In the genomic region with DNA sequence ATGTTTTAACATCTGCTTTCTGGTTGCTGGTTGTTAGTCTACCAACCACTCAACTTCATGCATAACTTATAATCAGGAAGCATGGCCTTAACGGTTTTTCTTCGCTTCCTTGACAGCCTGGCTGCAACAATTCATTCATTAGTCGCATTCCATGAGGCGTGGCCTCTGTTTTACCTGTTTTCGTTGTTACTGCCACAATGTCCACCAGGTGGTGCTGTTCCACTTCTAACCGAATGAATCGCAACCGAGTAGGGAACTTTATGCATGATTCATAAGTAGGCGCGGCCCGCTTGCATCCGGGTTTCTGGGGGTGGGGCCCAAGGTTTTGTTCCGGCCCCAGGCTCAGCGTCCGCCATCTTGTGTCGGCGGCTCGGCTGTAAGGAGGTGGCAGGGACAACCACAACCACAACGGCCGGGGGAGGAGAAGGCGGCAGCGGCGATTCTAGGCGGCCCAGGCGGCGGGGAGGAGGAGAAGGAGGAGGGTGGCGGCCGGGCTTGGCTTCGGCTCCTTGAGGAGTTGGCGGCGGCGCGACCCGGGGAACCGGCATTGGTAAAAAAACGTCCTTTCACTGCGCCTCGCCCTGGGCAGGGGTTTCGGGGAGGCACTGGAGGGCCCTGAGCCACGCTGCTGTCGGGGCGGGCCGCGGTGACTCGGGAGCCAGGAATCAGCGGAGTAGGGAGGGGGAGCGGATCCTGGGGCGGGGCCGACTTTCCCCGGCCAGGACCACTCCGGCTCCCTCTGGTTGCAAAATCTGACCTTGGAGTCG, we compare ENCODE assay signal across 8 cellular contexts. TPM values are rescaled to one million over a fixed set of nuclear protein-coding genes. Genes with fewer than 3 reads are reported as not detected.
DNase-seq lines count a peak whose midpoint lies in the region; ATAC-seq and TF ChIP-seq lines count a peak whose summit lies in the region.

A gene (plus strand): TSS at position 355 of the 767 bp plus-strand sequence. CDS start 4,974 bp downstream, outside the sequence.

- H3K27me3 ChIP-seq in adrenal gland (no peaks in the 10 kb centered on the region), upper lobe of right lung (no peaks in the 10 kb centered on the region)

- peak; percentile 71 to 89 for TF ChIP-seq POLR2A in adrenal gland (IDR thresholded peaks at IDR 0.05)

- H3K36me3 ChIP-seq in adrenal gland (replicated peaks in 1 of 2) (peaks cover 0 to 3% of the 10 kb centered on the region in 2 donors), upper lobe of right lung (peaks cover 2% of the 10 kb centered on the region)

- DNase-seq in NCI-H146 (lab: John Stamatoyannopoulos, UW) = peak; percentile 96
- DNase-seq in T-helper 1 cell = peak; percentile 78 to 97 (median 87)
- peak; percentile 94 to 99 (median 97) for DNase-seq in adrenal gland
- peak; percentile 98 for DNase-seq in cardiac septum (ENCODE audit: low spot score)
- peak; percentile 99 for DNase-seq in posterior vena cava (ENCODE audit: low spot score)
- DNase-seq in upper lobe of right lung = peak; percentile 94

- H3K4me1 ChIP-seq in adrenal gland (replicated peaks in 1 of 2) (peaks cover 38 to 48% of the 10 kb centered on the region in 2 donors), upper lobe of right lung (peaks cover 20% of the 10 kb centered on the region)

- peak within 1 kb of the TSS; percentile 69 to 99 (median 93) for H3K27ac ChIP-seq in adrenal gland
- peak within 1 kb of the TSS; percentile 94 for H3K27ac ChIP-seq in upper lobe of right lung

- TF ChIP-seq CTCF in GM12875 (IDR thresholded peaks at IDR 0.05; ENCODE audit: borderline replicate concordance, insufficient read depth, low read depth, low read length) = peak; percentile 64
- TF ChIP-seq CTCF in adrenal gland (IDR thresholded peaks at IDR 0.05) = peak; percentile 79 to 98 (median 90)
- peak; percentile 68 for TF ChIP-seq CTCF in upper lobe of right lung (IDR thresholded peaks at IDR 0.05)

- H3K9me3 ChIP-seq in adrenal gland (replicated peaks in 1 of 3) (no peaks in the 10 kb centered on the region), upper lobe of right lung (no peaks in the 10 kb centered on the region)

- WGBS in adrenal gland, 4 donors = 0% methylated on average over 8 to 52 of the region's 52 CpGs

- H3K4me3 ChIP-seq in GM12875 (ENCODE audit: low read depth, low read length) (peak within 1 kb of the TSS; percentile 78), adrenal gland (peak within 1 kb of the TSS in 3 of 4 donors; percentile 25 to 94 (median 75)), upper lobe of right lung (peak within 1 kb of the TSS; percentile 68)

- intact Hi-C loops in adrenal gland (cut with DNase I) = loop anchor here in 1 of 2 donors (10.0 kb wide), 2 partner anchors 191 to 331 kb away; no protein-coding TSS in a partner anchor
- intact Hi-C loops in cardiac septum (cut with DNase I) = loop anchor here (1.0 to 10.0 kb wide), 3 partner anchors 193 to 831 kb away; no protein-coding TSS in a partner anchor
- intact Hi-C loops in posterior vena cava (cut with DNase I) = loop anchor here in 1 of 2 donors (10.0 kb wide), 2 partner anchors 191 to 331 kb away; no protein-coding TSS in a partner anchor
- intact Hi-C loops in upper lobe of right lung (cut with DNase I) = loop anchor here (10.0 kb wide), 2 partner anchors 191 to 331 kb away; no protein-coding TSS in a partner anchor

- ATAC-seq in HG02852 (IDR thresholded peaks at IDR 0.05; ENCODE audit: unreplicated experiment) (peak; percentile 85), upper lobe of right lung (peak; percentile 93)

RNA-seq across cellular contexts. Expression of the gene that starts here (rescaled TPM):
- total RNA-seq in adrenal gland = 100 to 1,000 TPM; 167 to 356 (median 260) TPM
- 100 to 1,000 TPM; 160 to 214 (median 202) TPM for polyA plus RNA-seq in adrenal gland
- total RNA-seq in cardiac septum = 160 TPM
- 100 to 1,000 TPM; 151 to 179 TPM for total RNA-seq in posterior vena cava
- 161 TPM for total RNA-seq in upper lobe of right lung

Comparison
In these comparisons a context has a peak if more than half of its experiments do, and no peak if none do; other contexts are left out.
1. Peak in every context shown above with its lines: DNase-seq, ATAC-seq, H3K4me3 ChIP-seq and H3K27ac ChIP-seq.